ENCODE assay signal across 8 cellular contexts in the genomic region with DNA sequence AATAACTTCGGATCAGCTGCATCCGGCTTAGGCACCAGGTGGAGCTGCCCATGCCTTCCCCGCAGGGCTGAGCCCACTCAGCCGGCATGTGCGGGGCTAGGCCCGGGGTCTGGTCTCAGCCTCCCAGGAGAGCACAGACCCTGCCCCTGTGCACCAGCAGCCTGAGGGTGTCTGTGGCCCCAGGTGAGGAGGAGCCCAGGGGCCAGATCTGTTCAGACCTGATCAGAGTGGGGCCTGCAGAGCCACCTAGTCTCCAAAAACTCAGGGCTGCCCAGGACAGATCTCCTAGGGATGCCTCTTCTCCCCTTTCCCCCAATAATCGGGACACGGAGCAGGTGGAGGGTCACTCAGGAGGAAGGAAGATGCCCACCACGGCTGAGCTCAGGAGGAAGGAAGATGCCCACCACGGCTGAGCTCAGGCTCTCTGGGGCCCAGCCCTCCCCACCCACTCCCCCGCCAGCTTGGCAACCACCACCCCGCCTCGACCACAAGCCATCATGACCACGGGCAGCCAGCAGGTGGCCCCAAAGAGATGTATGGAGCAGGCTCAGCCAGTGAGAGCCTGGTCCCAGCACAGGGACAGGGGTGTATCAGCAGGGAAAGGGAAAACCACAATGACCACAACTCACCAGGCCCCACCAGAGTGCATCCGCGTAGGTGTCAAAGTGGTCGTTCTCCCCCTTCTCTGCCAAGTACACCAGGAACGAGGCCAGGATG.
A peak's percentile ranks its signal among the peaks of the same experiment; 100 is the strongest.
DNase-seq lines count a peak whose midpoint lies in the region; TF ChIP-seq lines count a peak whose summit lies in the region.

No MANE protein-coding gene starts in this region.

- peak; percentile 17 for TF ChIP-seq CTCF in epithelial cell of esophagus (IDR thresholded peaks at IDR 0.05; ENCODE audit: insufficient read depth, low read depth, low read length, missing control alignments)

- no peak overlapping the region for H3K4me3 ChIP-seq in epithelial cell of esophagus (ENCODE audit: low read length)

- intact Hi-C loops in posterior cingulate gyrus (cut with DNase I), result no loop called here

- DNase-seq in SHP77 (lab: John Stamatoyannopoulos, UW) (peak; percentile 80 to 82), SHP77 treated with DMSO at 0.1 percent for 48 hours (lab: John Stamatoyannopoulos, UW) (no peak), NCI-H2107 treated with DMSO at 0.1 percent for 48 hours (lab: John Stamatoyannopoulos, UW; ENCODE audit: unreplicated experiment) (peak; percentile 43), epithelial cell of esophagus (ENCODE audit: low read depth) (peak; percentile 7), posterior cingulate gyrus (peak; percentile 44 to 96 (median 78)), retina (no peak), NCI-H774 (lab: John Stamatoyannopoulos, UW) (no peak)
- DNase-seq in activated CD8-positive, alpha-beta memory T cell treated with anti-CD3 and anti-CD28 coated beads for 24 hours, result peak; percentile 81

Comparison
In these comparisons a context has a peak if more than half of its experiments do, and no peak if none do; other contexts are left out.
1. DNase-seq: peak in SHP77 (2 of 2), NCI-H2107 treated with DMSO at 0.1 percent for 48 hours (single experiment), activated CD8-positive, alpha-beta memory T cell treated with anti-CD3 and anti-CD28 coated beads for 24 hours (single experiment), epithelial cell of esophagus (single experiment) and posterior cingulate gyrus (10 of 10); none in SHP77 treated with DMSO at 0.1 percent for 48 hours (single experiment), retina (single experiment) and NCI-H774 (single experiment).